25 cellular contexts compared by ENCODE assay signal in the genomic region with DNA sequence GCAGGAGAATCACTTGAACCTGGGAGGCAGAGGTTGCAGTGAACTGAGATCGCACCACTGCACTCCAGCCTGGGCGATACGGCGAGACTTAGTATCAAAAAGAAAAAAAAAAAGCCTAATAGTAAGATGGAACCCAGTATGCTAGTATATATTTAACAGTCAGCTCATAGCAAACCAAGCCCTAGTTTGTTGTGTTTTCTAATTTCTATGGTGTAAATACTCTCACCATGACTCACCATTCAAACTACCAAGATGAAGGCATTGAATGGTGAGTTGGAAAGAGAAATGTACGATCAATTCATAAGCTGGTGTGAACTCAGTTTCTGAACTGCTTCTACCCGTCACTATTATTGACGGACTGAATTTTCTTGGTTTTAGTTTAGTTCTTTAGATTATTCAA.
"Had no signal": no experiment of that assay in that cellular context is flagged by ENCODE, and none has a peak within 500 bp of the region (broad histone marks: within the 10 kb centered on the region; RNA-seq: fewer than 3 reads in every experiment).

No MANE protein-coding gene starts in this region.

- DNase-seq: activated CD4-positive, alpha-beta T cell treated with anti-CD3 and anti-CD28 coated beads, Interleukin-2, amount 50 U/mL, for 1 hour; activated CD8-positive, alpha-beta T cell treated with anti-CD3 and anti-CD28 coated beads for 36 hours; activated gamma-delta T cell treated with Interleukin-2 at 50 U/mL for 16 hours; activated naive CD4-positive, alpha-beta T cell treated with anti-CD3 and anti-CD28 coated beads, Interleukin-2, amount 50 U/mL, for 16 hours; activated T-cell treated with anti-CD3 and anti-CD28 coated beads, Interleukin-2, amount 50 U/mL, for 4 hours; amniotic stem cell; effector CD8-positive, alpha-beta T cell; kidney; naive thymus-derived CD8-positive, alpha-beta T cell; nucleus accumbens; psoas muscle; stimulated activated CD4-positive, alpha-beta T cell treated with anti-CD3 and anti-CD28 coated beads, Interleukin-1b, Interleukin-23, amount 100 ng/mL, for 48 hours; stimulated activated CD4-positive, alpha-beta T cell treated with anti-CD3 and anti-CD28 coated beads, Interleukin-4, amount 100 ng/mL, for 4 hours; stimulated activated CD8-positive, alpha-beta memory T cell treated with anti-CD3 and anti-CD28 coated beads, Interleukin-4, amount 100 ng/mL, for 48 hours; stimulated activated naive CD8-positive, alpha-beta T cell treated with anti-CD3 and anti-CD28 coated beads, Interleukin-15, amount 100 ng/mL, for 72 hours; substantia nigra; T1000; uterus had no signal

- H3K27me3 ChIP-seq: gastroesophageal sphincter, hepatocyte, right atrium auricular region, uterus had no signal

- FAIRE-seq: astrocyte, colon, endometrium, kidney had no signal

- H3K4me3 ChIP-seq: gastroesophageal sphincter, hepatocyte, psoas muscle, right atrium auricular region, smooth muscle cell, uterus had no signal

- H3K36me3 ChIP-seq: gastroesophageal sphincter, right atrium auricular region, uterus had no signal
